Comparison of ENCODE assay signal across 7 cellular contexts in the genomic region with DNA sequence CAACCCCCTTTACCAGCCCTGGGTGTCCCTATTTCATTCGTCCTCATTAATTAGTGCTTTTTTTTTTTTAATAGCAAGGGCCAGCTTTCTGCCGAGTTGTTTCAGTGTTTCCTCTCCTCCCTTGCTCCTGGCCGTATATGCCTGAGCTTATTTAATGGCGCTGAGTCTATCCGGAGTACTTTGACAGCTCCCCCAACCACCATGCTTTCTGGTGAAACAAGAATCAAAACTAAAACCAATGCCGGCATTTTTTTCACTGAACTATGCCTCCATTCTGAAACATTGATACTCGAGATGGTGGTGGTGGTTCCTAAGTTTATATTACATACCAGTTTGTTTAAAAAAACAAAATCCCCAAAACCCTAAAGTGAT. TPM values are rescaled to one million over a fixed set of nuclear protein-coding genes. Genes with fewer than 3 reads are reported as not detected.
A peak's percentile ranks its signal among the peaks of the same experiment; 100 is the strongest.
DNase-seq lines count a peak whose midpoint lies in the region; ATAC-seq and TF ChIP-seq lines count a peak whose summit lies in the region.

No MANE protein-coding gene starts in this region.

- DNase-seq in GM10248 (ENCODE audit: extremely low spot score) = peak; percentile 58
- DNase-seq in PC-9 = peak in 1 of 2 experiments; percentile 40
- peak; percentile 62 for DNase-seq in dermis blood vessel endothelial cell
- DNase-seq in activated effector memory CD4-positive, alpha-beta T cell treated with Interleukin-2 at 50 U/mL for 16 hours = no peak
- DNase-seq in HT-29 (ENCODE audit: low spot score) = no peak

- H3K4me3 ChIP-seq in PC-9 = peak overlapping the region; percentile 93
- peak overlapping the region; percentile 77 to 89 for H3K4me3 ChIP-seq in mucosa of rectum (ENCODE audit: low read length in 2 of 2)

- peak overlapping the region; percentile 86 to 89 for H3K9ac ChIP-seq in mucosa of rectum (ENCODE audit: low read depth in 1 of 2, low read length in 2 of 2)

- H3F3A ChIP-seq in PC-9 (ENCODE audit: insufficient read depth, low read depth) = peaks cover 23% of the 10 kb centered on the region; the same call in 1 of the 2 replicates

- no peaks in the 10 kb centered on the region for H3K9me3 ChIP-seq in PC-9 (ENCODE audit: insufficient read depth, low read depth)
- H3K9me3 ChIP-seq in mucosa of rectum (ENCODE audit: control insufficient read depth in 2 of 2, low read length in 2 of 2) = no peaks in the 10 kb centered on the region

- ATAC-seq in HG02870 (IDR thresholded peaks at IDR 0.05; ENCODE audit: unreplicated experiment) = peak; percentile 18

- CTCF ChIA-PET in GM10248 (lab: Yijun Ruan, JAX) (interaction anchor here (1.1 to 3.3 kb wide), 6 partner anchors 8 to 121 kb away, joined by 3 to 14 read pairs (median 4); no protein-coding TSS in a partner anchor), PC-9 (lab: Charles Lee) (interaction anchor here (0.6 to 0.8 kb wide), 2 partner anchors 58 to 66 kb away, joined by 3 to 8 read pairs; no protein-coding TSS in a partner anchor)

- no TSS peak for BruUV-seq in PC-9 (replicated peaks; lab: Mats Ljungman, UMichigan)

- peak overlapping the region; percentile 94 for H3K4me2 ChIP-seq in PC-9

- intact Hi-C loops in PC-9 (cut with micrococcal nuclease; ENCODE audit: unreplicated experiment) = loop anchor here (2.0 kb wide), 1 partner anchor 19 kb away; no protein-coding TSS in a partner anchor

- H3K27ac ChIP-seq in PC-9 (peak overlapping the region; percentile 45), mucosa of rectum (ENCODE audit: low read depth in 2 of 2, low read length in 2 of 2) (peak overlapping the region; percentile 91 to 92)

- H3K9me2 ChIP-seq in PC-9 (ENCODE audit: insufficient read depth) = no peaks in the 10 kb centered on the region

- H3K36me3 ChIP-seq in PC-9 (ENCODE audit: low read depth) (no peaks in the 10 kb centered on the region), mucosa of rectum (ENCODE audit: control insufficient read depth in 2 of 2, insufficient read depth in 2 of 2, low read length in 2 of 2) (peaks cover 0 to 3% of the 10 kb centered on the region in 2 donors)

- peaks cover 48% of the 10 kb centered on the region for H3K79me2 ChIP-seq in PC-9 (ENCODE audit: low read depth)

- peak overlapping the region; percentile 97 for H2AFZ ChIP-seq in PC-9

- TF ChIP-seq CTCF in GM10248 (IDR thresholded peaks at IDR 0.05; ENCODE audit: control extremely low read depth, extremely low read depth, low read depth, missing control alignments) (no peak), PC-9 (conservative IDR thresholded peaks at IDR 0.05) (no peak)

- H4K20me1 ChIP-seq in PC-9 (ENCODE audit: insufficient read depth) = no peaks in the 10 kb centered on the region

- H3K4me1 ChIP-seq in PC-9 (replicated peaks; ENCODE audit: insufficient read depth) = peaks cover 16% of the 10 kb centered on the region
- peaks cover 14 to 15% of the 10 kb centered on the region in 2 donors for H3K4me1 ChIP-seq in mucosa of rectum (ENCODE audit: control insufficient read depth in 2 of 2, insufficient read depth in 2 of 2, low read length in 2 of 2)

- POLR2A ChIA-PET in GM10248 (lab: Yijun Ruan, JAX) = no interaction called here
- POLR2A ChIA-PET in PC-9 (lab: Charles Lee; ENCODE audit: unreplicated experiment) = interaction anchor here (0.7 kb wide), 1 partner anchor 52 kb away, joined by 3 read pairs; no protein-coding TSS in a partner anchor

- H3K27me3 ChIP-seq in PC-9 (ENCODE audit: insufficient read depth, low read depth) = no peaks in the 10 kb centered on the region
- no peaks in the 10 kb centered on the region for H3K27me3 ChIP-seq in mucosa of rectum (ENCODE audit: control insufficient read depth in 2 of 2, insufficient read depth in 2 of 2, low read length in 2 of 2)

RNA-seq across cellular contexts. Expression of gene DCBLD1, which starts 1.2 kb away (rescaled TPM):
- total RNA-seq in PC-9 (2021) (5.7 and 6.1 TPM in 2 replicates), dermis blood vessel endothelial cell (35.1 and 41.1 TPM in 2 replicates)
- 18.8 and 24.4 TPM in 2 replicates for total RNA-seq in HT-29 (2014; rRNA removed; shearing (Covaris generic))

RNA-seq across cellular contexts. Expression of gene ROS1, which starts 57.9 kb away (rescaled TPM):
- total RNA-seq in PC-9 (2021) = not detected in 2 replicates
- under 0.01 TPM in 1 of 2 replicates, not detected in the other for total RNA-seq in dermis blood vessel endothelial cell
- total RNA-seq in HT-29 (2014; rRNA removed; shearing (Covaris generic)) = not detected in 2 replicates

Comparison
In these comparisons a context has a peak if more than half of its experiments do, and no peak if none do; other contexts are left out.
1. DNase-seq: peak in GM10248 (single experiment) and dermis blood vessel endothelial cell (single experiment); none in activated effector memory CD4-positive, alpha-beta T cell treated with Interleukin-2 at 50 U/mL for 16 hours (single experiment) and HT-29 (single experiment).